Comparison of ENCODE assay signal across 8 cellular contexts in genomic region chr22:46048661-46049060, GRCh38.
DNase-seq lines count a peak whose midpoint lies in the region; ATAC-seq and TF ChIP-seq lines count a peak whose summit lies in the region.
"Not testable (repeated sequence)": the region's sequence is repeated elsewhere in the genome, so short reads cannot be mapped to it uniquely, and the experiment has no call there.

No MANE protein-coding gene starts in this region.

- in situ Hi-C loops in transverse colon (cut with MboI; ENCODE audit: low pct_ligation_motif_present in 1 of 4, low pct_unique_long_range_greater_than_20kb in 1 of 4, low sequenced_read_pairs in 3 of 4) = not testable (repeated sequence)

- not testable (repeated sequence) for TF ChIP-seq EP300 in stomach (IDR thresholded peaks at IDR 0.05); transverse colon (IDR thresholded peaks at IDR 0.05; ENCODE audit: low read depth)

- H3K27ac ChIP-seq in C4-2B (peak overlapping the region; percentile 99), stomach (peak overlapping the region in 4 of 5 donors; percentile 92 to 100 (median 99)), transverse colon (peak overlapping the region; percentile 91 to 97 (median 94))
- not testable (repeated sequence) for H3K27ac ChIP-seq in right lobe of liver

- not testable (repeated sequence) for H3K4me1 Mint-ChIP-seq in activated naive CD8-positive, alpha-beta T cell treated with anti-CD3 and anti-CD28 coated beads, Interleukin-2, amount 10 ng/mL, durations not matched to agents 7 days and 5 days
- H3K4me1 Mint-ChIP-seq in dendritic cell treated with granulocyte-macrophage colony-stimulating factor and Interleukin-4, amounts not matched to agents 40 ng/mL and 50 ng/mL, for 4 days (ENCODE audit: low read depth) = peaks cover 82% of the 10 kb centered on the region

- WGBS in right lobe of liver (ENCODE audit: insufficient coverage, low coverage, low lambda C conversion rate, missing lambda C conversion rate) = 88% methylated on average over 7 of the region's 7 CpGs
- WGBS in stomach, 5 donors = 73 to 88% (median 79%) methylated on average over 7 of the region's 7 CpGs
- WGBS in transverse colon (ENCODE audit: low coverage in 1 of 2), 2 donors = 84 to 87% methylated on average over 3 to 7 of the region's 7 CpGs

- H3K9me3 Mint-ChIP-seq in activated naive CD8-positive, alpha-beta T cell treated with anti-CD3 and anti-CD28 coated beads, Interleukin-2, amount 10 ng/mL, durations not matched to agents 7 days and 5 days; dendritic cell treated with granulocyte-macrophage colony-stimulating factor and Interleukin-4, amounts not matched to agents 40 ng/mL and 50 ng/mL, for 4 days: not testable (repeated sequence)

- H3K4me3 Mint-ChIP-seq in activated naive CD8-positive, alpha-beta T cell treated with anti-CD3 and anti-CD28 coated beads, Interleukin-2, amount 10 ng/mL, durations not matched to agents 7 days and 5 days; dendritic cell treated with granulocyte-macrophage colony-stimulating factor and Interleukin-4, amounts not matched to agents 40 ng/mL and 50 ng/mL, for 4 days: not testable (repeated sequence)

- H3K9me3 ChIP-seq in right lobe of liver, stomach, transverse colon: not testable (repeated sequence)

- H3K27me3 ChIP-seq in right lobe of liver, stomach, transverse colon: not testable (repeated sequence)

- POLR2A ChIA-PET in activated naive CD8-positive, alpha-beta T cell treated with anti-CD3 and anti-CD28 coated beads, Interleukin-2, amount 10 ng/mL, durations not matched to agents 7 days and 5 days (lab: Charles Lee) = interaction anchor here (0.7 kb wide), 1 partner anchor 12 kb away, joined by 5 read pairs; no protein-coding TSS in a partner anchor

- H3K36me3 Mint-ChIP-seq in activated naive CD8-positive, alpha-beta T cell treated with anti-CD3 and anti-CD28 coated beads, Interleukin-2, amount 10 ng/mL, durations not matched to agents 7 days and 5 days = not testable (repeated sequence)
- peaks cover 43% of the 10 kb centered on the region for H3K36me3 Mint-ChIP-seq in dendritic cell treated with granulocyte-macrophage colony-stimulating factor and Interleukin-4, amounts not matched to agents 40 ng/mL and 50 ng/mL, for 4 days (ENCODE audit: low read depth)

- peak; percentile 4 for DNase-seq in activated naive CD8-positive, alpha-beta T cell treated with anti-CD3 and anti-CD28 coated beads, Interleukin-2, amount 10 ng/mL, durations not matched to agents 7 days and 5 days
- DNase-seq in cardiac septum (ENCODE audit: low spot score) (peak; percentile 57), right lobe of liver (peak; percentile 7 to 26 (median 19)), posterior vena cava (ENCODE audit: low spot score) (peak; percentile 11), stomach (peak; percentile 2), transverse colon (peak; percentile 4)

- not testable (repeated sequence) for H3K4me3 ChIP-seq in right lobe of liver, stomach, transverse colon

- H3K4me1 ChIP-seq in right lobe of liver (peaks cover 2 to 47% (median 24%) of the 10 kb centered on the region in 4 donors), stomach (peaks cover 73 to 91% (median 89%) of the 10 kb centered on the region in 4 donors), transverse colon (peaks cover 36 to 68% (median 56%) of the 10 kb centered on the region in 4 donors)

- ATAC-seq in activated naive CD8-positive, alpha-beta T cell treated with anti-CD3 and anti-CD28 coated beads, Interleukin-2, amount 10 ng/mL, durations not matched to agents 7 days and 5 days (ENCODE audit: low read depth); right lobe of liver: not testable (repeated sequence)

- not testable (repeated sequence) for TF ChIP-seq POLR2A in right lobe of liver (IDR thresholded peaks at IDR 0.05); stomach (IDR thresholded peaks at IDR 0.05); transverse colon (IDR thresholded peaks at IDR 0.05)

- not testable (repeated sequence) for H3K36me3 ChIP-seq in right lobe of liver, transverse colon
- H3K36me3 ChIP-seq in stomach = peaks cover 0 to 11% (median 8%) of the 10 kb centered on the region in 4 donors

- H3K27me3 Mint-ChIP-seq in activated naive CD8-positive, alpha-beta T cell treated with anti-CD3 and anti-CD28 coated beads, Interleukin-2, amount 10 ng/mL, durations not matched to agents 7 days and 5 days; dendritic cell treated with granulocyte-macrophage colony-stimulating factor and Interleukin-4, amounts not matched to agents 40 ng/mL and 50 ng/mL, for 4 days: not testable (repeated sequence)

- not testable (repeated sequence) for TF ChIP-seq CTCF in C4-2B (conservative IDR thresholded peaks at IDR 0.05); right lobe of liver (IDR thresholded peaks at IDR 0.05); stomach (IDR thresholded peaks at IDR 0.05); transverse colon (IDR thresholded peaks at IDR 0.05)

- not testable (repeated sequence) for H3K27ac Mint-ChIP-seq in activated naive CD8-positive, alpha-beta T cell treated with anti-CD3 and anti-CD28 coated beads, Interleukin-2, amount 10 ng/mL, durations not matched to agents 7 days and 5 days
- H3K27ac Mint-ChIP-seq in dendritic cell treated with granulocyte-macrophage colony-stimulating factor and Interleukin-4, amounts not matched to agents 40 ng/mL and 50 ng/mL, for 4 days = peak overlapping the region; percentile 97

- intact Hi-C loops in dendritic cell treated with granulocyte-macrophage colony-stimulating factor and Interleukin-4, amounts not matched to agents 40 ng/mL and 50 ng/mL, for 4 days (cut with micrococcal nuclease); cardiac septum (cut with DNase I); right lobe of liver (cut with DNase I); posterior vena cava (cut with DNase I); stomach (cut with DNase I; ENCODE audit: low total_unique reads); transverse colon (cut with DNase I; ENCODE audit: low total_unique reads): not testable (repeated sequence)

Comparison
In these comparisons a context has a peak if more than half of its experiments do, and no peak if none do; other contexts are left out.
1. DNase-seq: peak in every context shown above with its lines; median percentile 57 in cardiac septum; 19 in right lobe of liver; 11 in posterior vena cava; 4 in activated naive CD8-positive, alpha-beta T cell treated with anti-CD3 and anti-CD28 coated beads, Interleukin-2, amount 10 ng/mL, durations not matched to agents 7 days and 5 days; 4 in transverse colon; 2 in stomach.